14 cellular contexts compared by ENCODE assay signal in the genomic region with DNA sequence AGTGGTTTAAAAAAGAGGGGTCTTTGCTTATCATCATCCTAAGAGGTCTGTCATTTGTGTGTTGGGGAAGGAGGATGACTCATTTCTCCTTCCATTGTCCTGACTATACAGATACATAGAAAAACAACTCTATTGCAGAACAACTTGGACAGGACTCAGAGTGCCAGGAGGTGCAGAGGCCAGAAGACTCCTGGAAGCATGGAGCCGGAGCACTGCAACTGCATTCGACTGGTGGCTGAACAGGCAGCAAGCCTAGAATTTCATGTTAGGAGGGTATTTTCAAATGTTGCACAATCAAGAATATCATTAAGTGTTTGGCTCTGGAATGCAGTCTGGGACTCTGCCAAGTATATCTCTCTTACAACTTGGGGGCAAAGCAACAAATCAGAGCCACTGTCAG. TPM values are rescaled to one million over a fixed set of nuclear protein-coding genes. Genes with fewer than 3 reads are reported as not detected.
DNase-seq lines count a peak whose midpoint lies in the region; ATAC-seq and TF ChIP-seq lines count a peak whose summit lies in the region.
"Had no signal": no experiment of that assay in that cellular context is flagged by ENCODE, and none has a peak within 500 bp of the region (broad histone marks: within the 10 kb centered on the region; RNA-seq: fewer than 3 reads in every experiment).

No MANE protein-coding gene starts in this region.

- H3K9me3 Mint-ChIP-seq in effector memory CD8-positive, alpha-beta T cell, result no peaks in the 10 kb centered on the region

- H4K20me1 ChIP-seq in Karpas-422 (ENCODE audit: insufficient read depth, low read depth, low read length), result no peaks in the 10 kb centered on the region

- WGBS in lung, 2 donors, result 50 to 80% methylated on average over 2 of the region's 2 CpGs

- H3K4me2 ChIP-seq in Karpas-422 (ENCODE audit: low read depth, low read length, poor library complexity, severe bottlenecking), result no peak overlapping the region

- H3K4me1 Mint-ChIP-seq in effector memory CD8-positive, alpha-beta T cell (ENCODE audit: low read depth in 2 of 2), result no peaks in the 10 kb centered on the region
- H3K4me1 Mint-ChIP-seq: activated CD4-positive, alpha-beta T cell treated with anti-CD3 and anti-CD28 coated beads for 36 hours; B cell had no signal

- ATAC-seq in lung (ENCODE audit: insufficient read depth, low FRiP score) (no peak), HG03571 (IDR thresholded peaks at IDR 0.05; ENCODE audit: unreplicated experiment) (no peak)
- no peak for ATAC-seq in effector memory CD8-positive, alpha-beta T cell (replicated peaks)
- ATAC-seq: activated CD4-positive, alpha-beta T cell treated with anti-CD3 and anti-CD28 coated beads for 36 hours had no signal

- H3K79me2 ChIP-seq in Karpas-422 (ENCODE audit: low read length), result no peaks in the 10 kb centered on the region

- peaks cover 3% of the 10 kb centered on the region for H3K36me3 Mint-ChIP-seq in effector memory CD8-positive, alpha-beta T cell (ENCODE audit: insufficient read depth)

- DNase-seq in A673 (ENCODE audit: low spot score), result peak; percentile 79
- DNase-seq in M059J (ENCODE audit: low read depth), result peak; percentile 47
- DNase-seq in epithelial cell of esophagus (ENCODE audit: low read depth), result peak; percentile 60
- DNase-seq in lung (ENCODE audit: low spot score), result peak; percentile 44
- no peak for DNase-seq in effector memory CD8-positive, alpha-beta T cell
- no peak for DNase-seq in Karpas-422
- no peak for DNase-seq in DMS79 treated with DMSO at 0.1 percent for 48 hours (lab: John Stamatoyannopoulos, UW)
- DNase-seq: activated CD4-positive, alpha-beta T cell treated with anti-CD3 and anti-CD28 coated beads for 36 hours; GOT3; NCI-H526 treated with DMSO at 0.1 percent for 48 hours; SJCRH30; stimulated activated CD4-positive, alpha-beta T cell treated with anti-CD3 and anti-CD28 coated beads, Interleukin-15, amount 100 ng/mL, for 24 hours had no signal

- no peaks in the 10 kb centered on the region for H3K9me2 ChIP-seq in Karpas-422 (replicated peaks; ENCODE audit: insufficient read depth, low read length)

- POLR2A ChIA-PET in A673 (lab: Charles Lee; ENCODE audit: low non-redundant PET), result interaction anchor here (0.6 kb wide), 1 partner anchor 397 kb away, joined by 14 read pairs; no protein-coding TSS in a partner anchor

- H3K27me3 ChIP-seq in A673 (replicated peaks; ENCODE audit: insufficient read depth, low read depth, low read length, poor library complexity) (no peaks in the 10 kb centered on the region), lung (ENCODE audit: control insufficient read depth, insufficient read depth) (no peaks in the 10 kb centered on the region), Karpas-422 (ENCODE audit: low read length) (no peaks in the 10 kb centered on the region)
- H3K27me3 ChIP-seq: SJCRH30 had no signal

- H3K4me3 Mint-ChIP-seq in effector memory CD8-positive, alpha-beta T cell, result no peak overlapping the region
- H3K4me3 Mint-ChIP-seq: activated CD4-positive, alpha-beta T cell treated with anti-CD3 and anti-CD28 coated beads for 36 hours; B cell had no signal

- H3K4me3 ChIP-seq in A673 (ENCODE audit: low read depth, low read length, poor library complexity, severe bottlenecking) (no peak overlapping the region), epithelial cell of esophagus (ENCODE audit: low read length) (no peak overlapping the region), lung (no peak overlapping the region), Karpas-422 (ENCODE audit: low read length) (no peak overlapping the region)
- H3K4me3 ChIP-seq: SJCRH30 had no signal

- no peak overlapping the region for H3K27ac Mint-ChIP-seq in effector memory CD8-positive, alpha-beta T cell
- H3K27ac Mint-ChIP-seq: activated CD4-positive, alpha-beta T cell treated with anti-CD3 and anti-CD28 coated beads for 36 hours; B cell had no signal

- peaks cover 7 to 32% of the 10 kb centered on the region in 2 donors for H3K27me3 Mint-ChIP-seq in effector memory CD8-positive, alpha-beta T cell
- H3K27me3 Mint-ChIP-seq: activated CD4-positive, alpha-beta T cell treated with anti-CD3 and anti-CD28 coated beads for 36 hours had no signal

- TF ChIP-seq CTCF in A673 (conservative IDR thresholded peaks at IDR 0.05; ENCODE audit: low read depth, low read length) (no peak), epithelial cell of esophagus (IDR thresholded peaks at IDR 0.05; ENCODE audit: insufficient read depth, low read depth, low read length, missing control alignments) (no peak), lung (IDR thresholded peaks at IDR 0.05; ENCODE audit: control extremely low read depth, extremely low read depth) (no peak)

- CTCF ChIA-PET in A673 (lab: Charles Lee), result no interaction called here

- intact Hi-C loops in A673 (cut with micrococcal nuclease; ENCODE audit: unreplicated experiment), result no loop called here

- H2AFZ ChIP-seq in Karpas-422 (ENCODE audit: low read length), result no peak overlapping the region

- H3K9ac ChIP-seq in Karpas-422 (ENCODE audit: low read length), result no peak overlapping the region

- H3K4me1 ChIP-seq in A673 (ENCODE audit: insufficient read depth, low read length, poor library complexity, severe bottlenecking) (peaks cover 18% of the 10 kb centered on the region), lung (ENCODE audit: control insufficient read depth in 2 of 2, insufficient read depth in 2 of 2, low read length in 2 of 2) (peaks cover 0 to 1% of the 10 kb centered on the region in 2 donors), Karpas-422 (ENCODE audit: low read length) (no peaks in the 10 kb centered on the region)
- H3K4me1 ChIP-seq: SJCRH30 had no signal

- no TSS peak for BruUV-seq in A673 (replicated peaks; lab: Mats Ljungman, UMichigan)

- H3K36me3 ChIP-seq in A673 (ENCODE audit: insufficient read depth, low read length, poor library complexity, severe bottlenecking) (no peaks in the 10 kb centered on the region), lung (ENCODE audit: control insufficient read depth in 2 of 2, insufficient read depth in 2 of 2, low read length in 2 of 2) (no peaks in the 10 kb centered on the region), Karpas-422 (ENCODE audit: insufficient read depth, low read length) (no peaks in the 10 kb centered on the region)
- H3K36me3 ChIP-seq: SJCRH30 had no signal

- H3K9me3 ChIP-seq in A673 (ENCODE audit: low read depth, low read length, poor library complexity, severe bottlenecking) (no peaks in the 10 kb centered on the region), lung (ENCODE audit: control insufficient read depth in 2 of 2, insufficient read depth in 1 of 2, low read length in 1 of 2) (no peaks in the 10 kb centered on the region), Karpas-422 (ENCODE audit: low read length) (no peaks in the 10 kb centered on the region)
- H3K9me3 ChIP-seq: SJCRH30 had no signal

- H3K27ac ChIP-seq in A673 (ENCODE audit: low read depth, low read length, poor library complexity, severe bottlenecking) (no peak overlapping the region), lung (ENCODE audit: low read depth in 1 of 2, low read length in 1 of 2) (no peak overlapping the region), Karpas-422 (ENCODE audit: low read length) (no peak overlapping the region)
- H3K27ac ChIP-seq: SJCRH30 had no signal

RNA-seq across cellular contexts. Expression of a gene that starts 35.0 kb away (rescaled TPM):
- total RNA-seq in A673 (2021) (3.7 and 4.3 TPM in 2 replicates), lung (10 to 100 TPM; 12.8 to 16.4 TPM)
- 1.6 and 2.3 TPM in 2 replicates for total RNA-seq in M059J (2014; rRNA removed; shearing (Covaris generic))
- 1 to 10 TPM; 3.0 to 4.1 TPM for polyA plus RNA-seq in lung
- 20.0 and 20.8 TPM in 2 replicates for total RNA-seq in Karpas-422 (2014; rRNA removed; shearing (Covaris generic); ENCODE audit: low replicate concordance)

Comparison
In these comparisons a context has a peak if more than half of its experiments do, and no peak if none do; other contexts are left out.
1. DNase-seq: peak in A673 (single experiment), M059J (single experiment), epithelial cell of esophagus (single experiment) and lung (single experiment); none in effector memory CD8-positive, alpha-beta T cell (0 of 3), Karpas-422 (single experiment) and DMS79 treated with DMSO at 0.1 percent for 48 hours (single experiment).